9 cellular contexts compared by ENCODE assay signal in the genomic region with DNA sequence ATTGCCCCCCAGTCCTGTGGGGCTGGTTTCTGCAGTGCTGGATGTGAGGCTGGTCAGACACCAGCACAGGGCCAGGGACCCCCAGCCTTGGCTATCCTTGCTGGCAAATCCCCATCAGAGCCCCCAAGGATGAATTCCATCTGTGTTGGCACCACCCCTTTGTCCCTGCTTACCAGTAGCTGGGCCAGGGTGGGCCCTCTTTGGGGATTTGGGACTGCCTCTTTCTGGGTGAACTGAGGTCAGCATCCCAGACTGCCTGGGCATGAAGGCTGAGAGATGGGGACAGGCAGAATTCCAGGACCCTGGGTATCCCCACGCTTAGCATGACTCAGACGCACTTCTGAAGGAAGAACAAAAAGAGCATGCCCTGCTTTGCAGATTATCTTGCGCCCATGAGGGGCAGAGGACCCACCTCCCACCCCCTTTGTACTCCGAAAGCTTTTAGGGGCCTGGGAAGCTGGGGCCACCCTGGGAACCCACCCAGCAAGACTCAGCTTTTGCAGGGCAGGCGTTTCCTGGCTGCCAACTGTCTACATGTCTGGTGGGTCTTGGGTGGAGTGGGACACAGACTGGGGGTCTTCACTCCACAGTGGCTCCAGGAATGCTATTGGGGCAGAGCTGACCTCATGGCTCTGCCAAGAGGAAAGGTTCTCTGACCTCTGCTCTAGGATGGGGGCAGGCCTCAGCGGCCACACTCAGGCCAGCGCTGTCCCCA. TPM values are rescaled to one million over a fixed set of nuclear protein-coding genes. Genes with fewer than 3 reads are reported as not detected.
A peak's percentile ranks its signal among the peaks of the same experiment; 100 is the strongest.
DNase-seq lines count a peak whose midpoint lies in the region; ATAC-seq, FAIRE-seq and TF ChIP-seq lines count a peak whose summit lies in the region.
"Had no signal": no experiment of that assay in that cellular context is flagged by ENCODE, and none has a peak within 500 bp of the region (broad histone marks: within the 10 kb centered on the region; RNA-seq: fewer than 3 reads in every experiment).

No MANE protein-coding gene starts in this region.

- H3K27me3 ChIP-seq in right atrium auricular region, result no peaks in the 10 kb centered on the region
- no peaks in the 10 kb centered on the region for H3K27me3 ChIP-seq in upper lobe of left lung

- H3K4me3 ChIP-seq in right atrium auricular region, result no peak overlapping the region
- no peak overlapping the region for H3K4me3 ChIP-seq in fibroblast of the aortic adventitia (ENCODE audit: low read depth, low read length)
- no peak overlapping the region for H3K4me3 ChIP-seq in upper lobe of left lung

- H3K27ac ChIP-seq in right atrium auricular region (no peak overlapping the region), upper lobe of left lung (no peak overlapping the region)

- H3K9me3 ChIP-seq in right atrium auricular region (peaks cover 0 to 15% of the 10 kb centered on the region in 2 donors), upper lobe of left lung (peaks cover 0 to 18% (median 11%) of the 10 kb centered on the region in 4 donors)

- no peak for FAIRE-seq in H54 (lab: Jason Lieb, UNC)

- H3K36me3 ChIP-seq in right atrium auricular region (peaks cover 33% of the 10 kb centered on the region), upper lobe of left lung (peaks cover 11 to 34% (median 34%) of the 10 kb centered on the region in 4 donors)

- TF ChIP-seq CTCF in right atrium auricular region (IDR thresholded peaks at IDR 0.05) (no peak), fibroblast of the aortic adventitia (IDR thresholded peaks at IDR 0.05; ENCODE audit: insufficient read depth, low read length) (no peak), upper lobe of left lung (IDR thresholded peaks at IDR 0.05) (no peak)

- TF ChIP-seq EP300 in upper lobe of left lung (IDR thresholded peaks at IDR 0.05), result no peak

- no peak for TF ChIP-seq POLR2A in upper lobe of left lung (IDR thresholded peaks at IDR 0.05)
- no peak for TF ChIP-seq POLR2A in H54 (IDR thresholded peaks at IDR 0.05; ENCODE audit: low read depth, low read length)

- intact Hi-C loops in Right ventricle myocardium superior (cut with DNase I), result loop anchor here (5.0 kb wide), 1 partner anchor 284 kb away; no protein-coding TSS in a partner anchor

- DNase-seq in Right ventricle myocardium superior, result no peak
- DNase-seq in right atrium auricular region (ENCODE audit: low spot score), result no peak
- peak; percentile 27 for DNase-seq in HK-2 (ENCODE audit: unreplicated experiment)
- peak; percentile 22 for DNase-seq in fibroblast of the aortic adventitia (ENCODE audit: low read depth)
- no peak for DNase-seq in upper lobe of left lung
- no peak for DNase-seq in HuH-7 (ENCODE audit: low spot score)
- no peak for DNase-seq in H54 (ENCODE audit: insufficient read length, low spot score)
- no peak for DNase-seq in dedifferentiated amniotic fluid mesenchymal stem cell (ENCODE audit: extremely low spot score)

- H3K4me1 ChIP-seq in right atrium auricular region, result peaks cover 0 to 2% of the 10 kb centered on the region in 2 donors
- H3K4me1 ChIP-seq in upper lobe of left lung, result no peaks in the 10 kb centered on the region

- ATAC-seq in Right ventricle myocardium superior (ENCODE audit: poor library complexity) (peak; percentile 22), upper lobe of left lung (ENCODE audit: low FRiP score in 2 of 2) (peak; percentile 1 to 29)

- 74 to 100% methylated on average over 3 to 5 of the region's 7 CpGs for WGBS in upper lobe of left lung, 2 donors

RNA-seq across cellular contexts. Expression of a gene that starts 26.8 kb away (rescaled TPM):
- total RNA-seq in Right ventricle myocardium superior (0.16 TPM), right atrium auricular region (under 1 TPM; 0.41 to 0.59 TPM), fibroblast of the aortic adventitia (ENCODE audit: low replicate concordance) (0.45 and 1.1 TPM in 2 replicates), upper lobe of left lung (under 1 TPM in 3 of 6 donors, not detected in 3; 0.30 to 0.67 (median 0.66) TPM)
- total RNA-seq: fibroblast of lung had no signal

Comparison
In these comparisons a context has a peak if more than half of its experiments do, and no peak if none do; other contexts are left out.
1. DNase-seq: peak in HK-2 (single experiment) and fibroblast of the aortic adventitia (single experiment); none in Right ventricle myocardium superior (single experiment), right atrium auricular region (single experiment), upper lobe of left lung (0 of 2), HuH-7 (single experiment), H54 (single experiment) and dedifferentiated amniotic fluid mesenchymal stem cell (single experiment).